ENCODE assay signal across 24 cellular contexts in the genomic region with DNA sequence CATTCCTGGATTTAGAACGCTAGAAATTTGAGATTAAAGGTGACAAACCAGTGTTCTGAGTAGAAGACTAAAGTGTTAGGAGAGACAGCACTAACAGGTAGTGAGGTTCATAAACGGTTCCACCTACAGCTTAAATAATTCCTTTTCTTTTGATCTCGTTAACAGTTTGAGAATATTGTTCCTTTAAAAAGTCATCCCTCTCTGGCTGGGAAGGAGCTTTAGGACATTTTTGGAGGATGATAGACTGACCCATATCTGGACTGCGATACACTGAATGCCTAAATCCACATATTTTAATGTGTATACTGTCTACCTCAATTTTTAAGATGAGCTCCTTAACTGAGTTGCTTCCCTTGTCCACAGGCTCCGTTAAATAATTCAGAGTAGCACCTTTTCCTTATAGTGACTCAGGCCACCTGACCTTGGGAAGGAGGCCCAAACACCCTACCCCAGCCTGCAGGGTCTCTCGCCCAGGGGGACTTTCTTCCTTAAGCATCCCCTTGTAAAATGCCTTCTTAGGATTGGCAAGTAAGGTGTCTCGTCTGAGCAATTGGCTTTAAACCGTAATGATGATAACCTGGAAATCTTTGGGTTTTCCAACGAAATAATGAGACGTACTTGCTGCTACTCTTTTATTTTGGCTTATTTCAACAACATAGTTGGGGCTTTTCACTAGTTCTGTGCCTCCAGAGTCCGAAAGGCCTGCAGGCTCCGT. TPM values are rescaled to one million over a fixed set of nuclear protein-coding genes. Genes with fewer than 3 reads are reported as not detected.
DNase-seq lines count a peak whose midpoint lies in the region; ATAC-seq, FAIRE-seq and TF ChIP-seq lines count a peak whose summit lies in the region.
"Had no signal": no experiment of that assay in that cellular context is flagged by ENCODE, and none has a peak within 500 bp of the region (broad histone marks: within the 10 kb centered on the region; RNA-seq: fewer than 3 reads in every experiment).

No MANE protein-coding gene starts in this region.

- H3K9ac ChIP-seq in ES-I3 (ENCODE audit: low read depth, low read length) = peak overlapping the region; percentile 99
- H3K9ac ChIP-seq in neural progenitor cell = peak overlapping the region; percentile 55

- H3K27me3 ChIP-seq in neural progenitor cell (no peaks in the 10 kb centered on the region), transverse colon (peaks cover 94% of the 10 kb centered on the region)

- H3K27me3 Mint-ChIP-seq in WTC11 (ENCODE audit: low read depth) (peaks cover 7% of the 10 kb centered on the region; the same call in 1 of the 2 replicates), neural progenitor cell (ENCODE audit: insufficient read depth, low read depth) (peaks cover 4% of the 10 kb centered on the region), MCF 10A (ENCODE audit: insufficient read depth, unreplicated experiment) (peaks cover 9% of the 10 kb centered on the region)

- H3K36me3 Mint-ChIP-seq in WTC11 = peaks cover 65% of the 10 kb centered on the region
- H3K36me3 Mint-ChIP-seq in neural progenitor cell = peaks cover 22% of the 10 kb centered on the region
- H3K36me3 Mint-ChIP-seq in MCF 10A (ENCODE audit: insufficient read depth, unreplicated experiment) = no peaks in the 10 kb centered on the region
- H3K36me3 Mint-ChIP-seq: CD8-positive, alpha-beta T cell had no signal

- H3K4me1 Mint-ChIP-seq in WTC11 (peaks cover 48% of the 10 kb centered on the region), neural progenitor cell (peaks cover 51% of the 10 kb centered on the region), MCF 10A (ENCODE audit: insufficient read depth, unreplicated experiment) (no peaks in the 10 kb centered on the region)

- peak overlapping the region; percentile 100 for H3K4me3 Mint-ChIP-seq in WTC11
- H3K4me3 Mint-ChIP-seq in neural progenitor cell = peak overlapping the region; percentile 91
- H3K4me3 Mint-ChIP-seq in MCF 10A (ENCODE audit: unreplicated experiment) = no peak overlapping the region
- H3K4me3 Mint-ChIP-seq: activated CD8-positive, alpha-beta T cell treated with anti-CD3 and anti-CD28 coated beads for 36 hours; activated naive CD8-positive, alpha-beta T cell; activated T-cell treated with anti-CD3 and anti-CD28 coated beads, Interleukin-2, amount 50 U/mL, for 4 hours; CD8-positive, alpha-beta T cell had no signal

- peak overlapping the region; percentile 87 for H3K27ac Mint-ChIP-seq in WTC11
- H3K27ac Mint-ChIP-seq in neural progenitor cell = no peak overlapping the region
- H3K27ac Mint-ChIP-seq in MCF 10A (ENCODE audit: low read depth, unreplicated experiment) = no peak overlapping the region
- H3K27ac Mint-ChIP-seq: activated CD8-positive, alpha-beta T cell treated with anti-CD3 and anti-CD28 coated beads for 36 hours; activated naive CD8-positive, alpha-beta T cell; CD8-positive, alpha-beta T cell had no signal

- no peak for TF ChIP-seq CTCF in WTC11 (IDR thresholded peaks at IDR 0.05)
- no peak for TF ChIP-seq CTCF in neural progenitor cell (IDR thresholded peaks at IDR 0.05)
- TF ChIP-seq CTCF in MCF 10A (IDR thresholded peaks at IDR 0.05; ENCODE audit: unreplicated experiment) = no peak
- no peak for TF ChIP-seq CTCF in transverse colon (IDR thresholded peaks at IDR 0.05)

- DNase-seq in WTC11 (ENCODE audit: low spot score) = no peak
- DNase-seq in neural progenitor cell (ENCODE audit: low spot score) = peak; percentile 17
- DNase-seq in GM12891 (ENCODE audit: insufficient read length, low spot score) = no peak
- DNase-seq in MCF 10A (ENCODE audit: unreplicated experiment) = no peak
- no peak for DNase-seq in transverse colon
- DNase-seq: ACHN; activated CD8-positive, alpha-beta T cell treated with anti-CD3 and anti-CD28 coated beads for 36 hours; activated T-cell treated with anti-CD3 and anti-CD28 coated beads, Interleukin-2, amount 50 U/mL, for 4 hours; CD8-positive, alpha-beta T cell; dorsolateral prefrontal cortex; EL; esophagus squamous epithelium; NCI-H1930; SHP77; stimulated activated naive CD4-positive, alpha-beta T cell; T-helper 1 cell had no signal

- POLR2A ChIA-PET in WTC11 (lab: Charles Lee) (interaction anchor here (0.7 to 3.0 kb wide), 7 partner anchors 13 to 54 kb away, joined by 3 to 13 read pairs (median 5); no protein-coding TSS in a partner anchor), MCF 10A (lab: Yijun Ruan, JAX) (interaction anchor here (0.9 kb wide), 1 partner anchor 80 kb away, joined by 3 read pairs; no protein-coding TSS in a partner anchor)

- H3K36me3 ChIP-seq in ES-I3 (ENCODE audit: insufficient read depth, low read length) = peaks cover 30% of the 10 kb centered on the region
- H3K36me3 ChIP-seq in neural progenitor cell = no peaks in the 10 kb centered on the region
- no peaks in the 10 kb centered on the region for H3K36me3 ChIP-seq in transverse colon
- H3K36me3 ChIP-seq: breast epithelium, esophagus squamous epithelium had no signal

- no peak overlapping the region for H2AFZ ChIP-seq in neural progenitor cell (replicated peaks)

- H3K9me3 Mint-ChIP-seq in WTC11 (no peaks in the 10 kb centered on the region), neural progenitor cell (peaks cover 4% of the 10 kb centered on the region), MCF 10A (ENCODE audit: unreplicated experiment) (no peaks in the 10 kb centered on the region)
- H3K9me3 Mint-ChIP-seq: activated CD8-positive, alpha-beta T cell treated with anti-CD3 and anti-CD28 coated beads for 36 hours; activated T-cell treated with anti-CD3 and anti-CD28 coated beads, Interleukin-2, amount 50 U/mL, for 4 hours; CD8-positive, alpha-beta T cell had no signal

- no TSS peak for BruUV-seq in MCF 10A (replicated peaks; lab: Mats Ljungman, UMichigan)

- H3K9me3 ChIP-seq in ES-I3 (ENCODE audit: control insufficient read depth, insufficient read depth, low read length) (no peaks in the 10 kb centered on the region), iPS-18c (ENCODE audit: control insufficient read depth, insufficient read depth, low read length) (peaks cover 3% of the 10 kb centered on the region), neural progenitor cell (ENCODE audit: low read depth) (no peaks in the 10 kb centered on the region), transverse colon (no peaks in the 10 kb centered on the region)
- H3K9me3 ChIP-seq: breast epithelium had no signal

- H3K4me3 ChIP-seq in iPS-18c (ENCODE audit: insufficient read depth, low read depth, low read length) (peak overlapping the region; percentile 93), neural progenitor cell (peak overlapping the region; percentile 98), transverse colon (no peak overlapping the region)

- peaks cover 57% of the 10 kb centered on the region for H3F3A ChIP-seq in neural progenitor cell (ENCODE audit: low read depth)

- TF ChIP-seq POLR2A in GM12891 (IDR thresholded peaks at IDR 0.05; ENCODE audit: low read depth, low read length) = no peak
- no peak for TF ChIP-seq POLR2A in transverse colon (IDR thresholded peaks at IDR 0.05)

- ATAC-seq in WTC11 (no peak), HG02610 (IDR thresholded peaks at IDR 0.05; ENCODE audit: unreplicated experiment) (no peak)
- ATAC-seq: activated CD8-positive, alpha-beta T cell treated with anti-CD3 and anti-CD28 coated beads for 36 hours; activated T-cell treated with anti-CD3 and anti-CD28 coated beads, Interleukin-2, amount 50 U/mL, for 4 hours; CD8-positive, alpha-beta T cell had no signal

- no peak for TF ChIP-seq EP300 in transverse colon (IDR thresholded peaks at IDR 0.05; ENCODE audit: low read depth)

- no peak for FAIRE-seq in GM12891 (lab: Jason Lieb, UNC)

- WGBS in transverse colon (ENCODE audit: low coverage in 1 of 2), 2 donors = 51 to 66% methylated on average over 7 to 12 of the region's 12 CpGs

- intact Hi-C loops in MCF 10A (cut with micrococcal nuclease) = no loop called here
- intact Hi-C loops in transverse colon (cut with DNase I; ENCODE audit: low total_unique reads) = no loop called here

- H3K4me2 ChIP-seq in neural progenitor cell = peak overlapping the region; percentile 99

- peaks cover 96% of the 10 kb centered on the region for H3K79me2 ChIP-seq in neural progenitor cell (ENCODE audit: low read depth)

- in situ Hi-C loops in transverse colon (cut with MboI; ENCODE audit: low pct_ligation_motif_present in 1 of 4, low pct_unique_long_range_greater_than_20kb in 1 of 4, low sequenced_read_pairs in 3 of 4) = no loop called here

- H3K27ac ChIP-seq in neural progenitor cell = peak overlapping the region; percentile 100
- H3K27ac ChIP-seq in transverse colon = no peak overlapping the region
- H3K27ac ChIP-seq: breast epithelium, dorsolateral prefrontal cortex, esophagus squamous epithelium, VCaP had no signal

- peaks cover 24% of the 10 kb centered on the region for H3K4me1 ChIP-seq in ES-I3 (ENCODE audit: insufficient read depth, low read length)
- peaks cover 50% of the 10 kb centered on the region for H3K4me1 ChIP-seq in neural progenitor cell
- H3K4me1 ChIP-seq in transverse colon = peaks cover 4 to 34% (median 25%) of the 10 kb centered on the region in 4 donors

- CTCF ChIA-PET in WTC11 (lab: Charles Lee) = interaction anchor here (1.0 to 1.6 kb wide), 2 partner anchors 43 to 82 kb away, joined by 4 to 6 read pairs; no protein-coding TSS in a partner anchor
- CTCF ChIA-PET in MCF 10A (lab: Yijun Ruan, JAX) = interaction anchor here (0.5 kb wide), 1 partner anchor 38 kb away, joined by 3 read pairs; no protein-coding TSS in a partner anchor

- peaks cover 87% of the 10 kb centered on the region for H4K20me1 ChIP-seq in neural progenitor cell (ENCODE audit: low read depth)

TF ChIP-seq in WTC11, 78 proteins besides CTCF, POLR2A, EP300 and RAD21 (continues in another document):
- TF ChIP-seq OVOL2 (CRISPR knock-in tag; IDR thresholded peaks at IDR 0.05; ENCODE audit: borderline replicate concordance) = no peak

TF ChIP-seq in GM12891, 5 proteins besides CTCF, POLR2A, EP300 and RAD21:
- TF ChIP-seq PAX5 (IDR thresholded peaks at IDR 0.05; ENCODE audit: insufficient read depth, low read length, severe bottlenecking) (no peak), POLR2AphosphoS5 (IDR thresholded peaks at IDR 0.05; ENCODE audit: low read depth, low read length) (no peak)
TF ChIP-seq in GM12891: peak in this region for 0.

RNA-seq across cellular contexts. Expression of gene TRIM71, which starts 3.3 kb away (rescaled TPM):
- 237 to 274 TPM (median 238 TPM) in 3 replicates for total RNA-seq in WTC11 (2021)
- total RNA-seq in neural progenitor cell (ENCODE audit: low replicate concordance) = 106 and 107 TPM in 2 replicates
- 0.01 TPM for polyA plus RNA-seq in GM12891 (2012; ENCODE audit: low read depth, missing spikeins)
- total RNA-seq in MCF 10A (2022) = 0.05 TPM in 2 replicates
- not detected for total RNA-seq in transverse colon
- total RNA-seq: CD8-positive, alpha-beta T cell; esophagus squamous epithelium; glomerular endothelial cell; pulmonary artery endothelial cell had no signal

Comparison
In these comparisons a context has a peak if more than half of its experiments do, and no peak if none do; other contexts are left out.
1. H3K4me3 ChIP-seq: peak in iPS-18c (single experiment) and neural progenitor cell (single experiment); none in transverse colon (0 of 4).
2. RNA of gene TRIM71, which starts 3.3 kb away (total RNA-seq): 237 to 274 TPM in WTC11 and 106 to 107 TPM in neural progenitor cell; 0.05 TPM in MCF 10A and not detected in transverse colon; every median in the first group is over 100 times any median in the second.